In the genomic region with DNA sequence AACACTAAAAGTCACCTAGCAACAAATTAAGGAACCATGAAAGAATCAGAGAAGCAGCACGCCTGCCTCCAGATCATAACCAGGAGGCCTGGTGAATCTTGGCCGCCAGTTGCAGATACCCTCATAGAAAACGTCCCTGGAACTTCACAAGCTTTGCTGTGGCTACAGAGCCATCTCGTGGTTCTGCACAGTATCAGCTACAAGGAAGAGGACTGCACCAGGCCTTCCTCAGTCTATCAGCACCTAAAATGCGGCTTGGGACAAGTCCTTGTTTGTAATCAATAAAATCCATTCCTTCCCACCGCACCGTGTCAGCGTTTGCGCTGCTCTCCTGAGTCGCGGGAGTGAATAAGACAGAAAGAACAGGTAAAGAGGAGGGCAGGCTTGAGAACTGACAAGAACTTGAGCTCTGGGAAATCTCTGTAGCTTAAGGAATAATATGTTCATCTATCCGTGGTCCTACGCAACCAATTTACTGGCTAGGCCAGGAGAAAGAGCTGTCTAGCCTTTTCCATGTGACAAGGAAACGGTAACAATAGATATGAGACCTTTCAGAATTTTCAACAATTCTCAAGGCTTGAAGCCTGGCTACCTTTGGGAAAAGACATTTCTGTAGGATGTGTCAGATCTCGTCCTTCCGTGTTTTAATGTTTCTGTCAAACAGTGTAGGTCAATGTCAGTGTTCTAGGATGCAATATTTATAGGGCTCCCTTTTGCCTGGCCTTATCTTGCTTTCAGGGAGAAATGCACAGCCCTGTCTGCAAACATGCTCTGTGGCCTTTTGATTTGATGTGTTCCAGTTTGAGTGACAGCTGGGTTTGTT, we compare ENCODE assay signal across 8 cellular contexts.
DNase-seq lines count a peak whose midpoint lies in the region; ATAC-seq and TF ChIP-seq lines count a peak whose summit lies in the region.

No MANE protein-coding gene starts in this region.

- TF ChIP-seq CTCF in stomach (IDR thresholded peaks at IDR 0.05) (peak in 4 of 7 experiments; percentile 17 to 38 (median 26)), omental fat pad (IDR thresholded peaks at IDR 0.05) (no peak)

- WGBS in stomach, 5 donors, result 30 to 50% (median 41%) methylated on average over 16 of the region's 16 CpGs

- H3K4me1 ChIP-seq in stomach, result no peaks in the 10 kb centered on the region

- peak; percentile 40 for DNase-seq in Daoy (ENCODE audit: low read depth)
- peak; percentile 25 to 44 for DNase-seq in NCI-H1930 (lab: John Stamatoyannopoulos, UW)
- peak in 42 of 58 donors; percentile 8 to 72 (median 32) for DNase-seq in anterior cingulate cortex (lab: John Stamatoyannopoulos, UW)
- peak; percentile 24 to 46 for DNase-seq in hippocampal formation (lab: John Stamatoyannopoulos, UW)
- DNase-seq in stomach, result peak; percentile 34
- no peak for DNase-seq in omental fat pad (ENCODE audit: low spot score)

- H3K4me3 ChIP-seq in stomach, result no peak overlapping the region

- no peak for TF ChIP-seq EP300 in stomach (IDR thresholded peaks at IDR 0.05)

- peaks cover 0 to 11% (median 0%) of the 10 kb centered on the region in 3 donors for H3K27me3 ChIP-seq in stomach

- no peak for ATAC-seq in HG03039 (IDR thresholded peaks at IDR 0.05; ENCODE audit: unreplicated experiment)
- no peak for ATAC-seq in activated CD4-positive, CD25-positive, alpha-beta regulatory T cell treated with anti-CD3 and anti-CD28 coated beads, Interleukin-2, amount 50 U/mL, for 24 hours
- ATAC-seq in omental fat pad (ENCODE audit: low FRiP score), result no peak

- no peaks in the 10 kb centered on the region for H3K9me3 ChIP-seq in stomach

- TF ChIP-seq POLR2A in stomach (IDR thresholded peaks at IDR 0.05), result no peak

- intact Hi-C loops in stomach (cut with DNase I; ENCODE audit: low total_unique reads), result no loop called here

- no peaks in the 10 kb centered on the region for H3K36me3 ChIP-seq in stomach

- no peak overlapping the region for H3K27ac ChIP-seq in stomach

Comparison
In these comparisons a context has a peak if more than half of its experiments do, and no peak if none do; other contexts are left out.
1. CTCF ChIP-seq: peak in stomach (4 of 7); none in omental fat pad (0 of 3).